In the genomic region with DNA sequence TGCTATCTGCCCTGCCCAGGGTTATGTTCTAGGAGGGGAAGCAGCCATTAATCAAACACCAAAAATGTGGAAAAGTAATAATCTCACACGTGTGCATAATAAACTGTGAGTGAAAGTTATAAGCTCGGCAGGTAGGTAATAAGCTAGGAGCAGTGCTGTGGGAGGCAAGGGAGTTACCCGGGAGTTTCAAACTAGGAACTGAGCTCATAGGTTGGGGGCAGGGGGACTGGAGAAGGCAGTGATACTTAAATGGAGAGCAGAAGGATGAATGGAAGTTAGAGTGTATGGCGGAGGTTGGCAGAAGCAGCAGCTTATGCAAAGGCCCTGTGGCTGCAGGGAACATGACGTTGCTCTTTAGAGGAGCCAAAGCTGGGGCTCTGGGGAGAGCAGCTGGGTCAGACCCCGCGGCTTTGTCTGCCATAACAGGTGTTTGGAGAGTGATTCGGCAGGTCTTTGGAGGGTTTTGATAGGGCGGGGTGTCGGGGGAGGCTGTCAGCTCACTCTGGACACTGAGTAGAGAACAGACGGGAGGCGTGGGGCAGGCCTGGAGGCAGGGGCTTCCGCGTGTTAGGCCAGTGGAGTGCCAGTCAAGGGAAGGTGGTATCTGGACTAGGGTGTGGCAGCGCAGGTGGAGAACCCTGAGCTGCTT, we compare ENCODE assay signal across 8 cellular contexts. TPM values are rescaled to one million over a fixed set of nuclear protein-coding genes. Genes with fewer than 3 reads are reported as not detected.
A peak's percentile ranks its signal among the peaks of the same experiment; 100 is the strongest.
DNase-seq lines count a peak whose midpoint lies in the region; ATAC-seq and TF ChIP-seq lines count a peak whose summit lies in the region.

No MANE protein-coding gene starts in this region.

- H3K27ac ChIP-seq in body of pancreas (peak overlapping the region; percentile 88 to 93 (median 92)), right lobe of liver (peak overlapping the region; percentile 77 to 82 (median 81)), thoracic aorta (no peak overlapping the region)

- no peak overlapping the region for H3K27ac Mint-ChIP-seq in activated T-cell treated with anti-CD3 and anti-CD28 coated beads, Interleukin-2, amount 50 U/mL, for 24 hours

- DNase-seq in activated T-cell treated with anti-CD3 and anti-CD28 coated beads, Interleukin-2, amount 50 U/mL, for 24 hours: no peak
- no peak for DNase-seq in activated T-cell treated with anti-CD3 and anti-CD28 coated beads, Interleukin-2, amount 50 U/mL, for 48 hours
- DNase-seq in body of pancreas (peak; percentile 35 to 51 (median 40)), right lobe of liver (no peak), thoracic aorta (ENCODE audit: low spot score) (no peak), dermis blood vessel endothelial cell (no peak), SHP77 (lab: John Stamatoyannopoulos, UW) (no peak)

- H3K4me1 ChIP-seq in body of pancreas (peaks cover 82% of the 10 kb centered on the region), right lobe of liver (peaks cover 0 to 76% (median 42%) of the 10 kb centered on the region in 4 donors), thoracic aorta (ENCODE audit: control insufficient read depth in 1 of 2, low read depth in 2 of 2) (peaks cover 6 to 20% of the 10 kb centered on the region in 2 donors)

- H3K27me3 Mint-ChIP-seq in activated T-cell treated with anti-CD3 and anti-CD28 coated beads, Interleukin-2, amount 50 U/mL, for 24 hours: peaks cover 13% of the 10 kb centered on the region

- H3K4me3 ChIP-seq in body of pancreas (no peak overlapping the region), right lobe of liver (peak overlapping the region; percentile 20 to 51 (median 41)), thoracic aorta (peak overlapping the region; percentile 64)

- no peaks in the 10 kb centered on the region for H3K9me3 Mint-ChIP-seq in activated T-cell treated with anti-CD3 and anti-CD28 coated beads, Interleukin-2, amount 50 U/mL, for 24 hours

- TF ChIP-seq POLR2A in body of pancreas (IDR thresholded peaks at IDR 0.05): peak in 1 of 3 donors; percentile 4
- TF ChIP-seq POLR2A in right lobe of liver (IDR thresholded peaks at IDR 0.05): no peak

- H3K9me3 ChIP-seq in body of pancreas (no peaks in the 10 kb centered on the region), right lobe of liver (no peaks in the 10 kb centered on the region), thoracic aorta (no peaks in the 10 kb centered on the region)

- H3K36me3 ChIP-seq in body of pancreas (replicated peaks in 1 of 2; ENCODE audit: insufficient read depth in 1 of 2, low read depth in 2 of 2) (no peaks in the 10 kb centered on the region), right lobe of liver (peaks cover 0 to 15% (median 7%) of the 10 kb centered on the region in 4 donors), thoracic aorta (peaks cover 5% of the 10 kb centered on the region)

- TF ChIP-seq CTCF in body of pancreas (IDR thresholded peaks at IDR 0.05): no peak
- no peak for TF ChIP-seq CTCF in right lobe of liver (IDR thresholded peaks at IDR 0.05)
- TF ChIP-seq CTCF in thoracic aorta (IDR thresholded peaks at IDR 0.05): no peak

- peak overlapping the region; percentile 10 for H3K4me3 Mint-ChIP-seq in activated T-cell treated with anti-CD3 and anti-CD28 coated beads, Interleukin-2, amount 50 U/mL, for 24 hours

- no peaks in the 10 kb centered on the region for H3K27me3 ChIP-seq in body of pancreas
- no peaks in the 10 kb centered on the region for H3K27me3 ChIP-seq in right lobe of liver
- H3K27me3 ChIP-seq in thoracic aorta (replicated peaks; ENCODE audit: insufficient read depth): no peaks in the 10 kb centered on the region

- peaks cover 14% of the 10 kb centered on the region for H3K4me1 Mint-ChIP-seq in activated T-cell treated with anti-CD3 and anti-CD28 coated beads, Interleukin-2, amount 50 U/mL, for 24 hours (ENCODE audit: low read depth)

- ATAC-seq in body of pancreas (no peak), right lobe of liver (no peak), thoracic aorta (ENCODE audit: insufficient number of reproducible peaks, low FRiP score, low read depth) (no peak), GM21529 (IDR thresholded peaks at IDR 0.05; ENCODE audit: unreplicated experiment) (no peak)

- 41 to 47% methylated on average over 15 of the region's 15 CpGs for WGBS in body of pancreas, 2 donors
- WGBS in right lobe of liver (ENCODE audit: insufficient coverage, low coverage, low lambda C conversion rate, missing lambda C conversion rate): 80% methylated on average over 13 of the region's 15 CpGs

- intact Hi-C loops in body of pancreas (cut with DNase I) (no loop called here), right lobe of liver (cut with DNase I) (no loop called here)

- H3K36me3 Mint-ChIP-seq in activated T-cell treated with anti-CD3 and anti-CD28 coated beads, Interleukin-2, amount 50 U/mL, for 24 hours (ENCODE audit: low read depth): no peaks in the 10 kb centered on the region

RNA-seq across cellular contexts. Expression of gene PTPRF, which starts 20.0 kb away (rescaled TPM):
- 10 to 100 TPM; 81.7 to 89.0 TPM for total RNA-seq in body of pancreas
- 100 to 1,000 TPM in 4 of 6 experiments, 10 to 100 TPM in 2; 97.1 to 252 (median 160) TPM for total RNA-seq in right lobe of liver
- 10 to 100 TPM; 43.9 to 55.1 TPM for total RNA-seq in thoracic aorta
- 108 and 353 TPM in 2 replicates for total RNA-seq in dermis blood vessel endothelial cell

Comparison
In these comparisons a context has a peak if more than half of its experiments do, and no peak if none do; other contexts are left out.
1. DNase-seq: peak in body of pancreas (4 of 4); none in activated T-cell treated with anti-CD3 and anti-CD28 coated beads, Interleukin-2, amount 50 U/mL, for 24 hours (single experiment), activated T-cell treated with anti-CD3 and anti-CD28 coated beads, Interleukin-2, amount 50 U/mL, for 48 hours (0 of 2), right lobe of liver (0 of 3), thoracic aorta (single experiment), dermis blood vessel endothelial cell (single experiment) and SHP77 (0 of 2).
2. H3K27ac ChIP-seq: peak in body of pancreas (4 of 4) and right lobe of liver (3 of 3); none in thoracic aorta (0 of 2).
3. H3K4me3 ChIP-seq: peak in right lobe of liver (3 of 3) and thoracic aorta (single experiment); none in body of pancreas (0 of 2).